ENCODE assay signal across 1 cellular context in the genomic region with DNA sequence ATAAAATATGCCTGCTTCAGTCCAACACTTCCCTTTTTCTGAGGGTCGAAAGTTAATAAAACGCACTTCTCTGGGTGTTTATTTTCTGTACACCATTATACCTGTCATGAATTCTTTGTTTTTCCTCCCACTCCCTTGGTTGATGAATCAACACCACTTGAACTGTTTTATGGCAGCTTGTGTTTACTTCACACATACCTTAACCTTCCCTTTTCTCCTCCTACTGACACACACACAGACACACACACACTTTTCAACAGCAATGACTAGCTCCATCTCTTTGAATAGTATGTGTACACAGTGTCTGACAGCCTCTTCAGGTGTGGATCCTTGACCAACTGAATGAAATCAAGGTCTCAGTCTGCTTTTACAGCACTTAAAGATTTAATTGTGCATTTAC.
TF ChIP-seq lines count a peak whose summit lies in the region.

No MANE protein-coding gene starts in this region.

TF ChIP-seq in GM12878, 131 proteins besides CTCF, POLR2A, EP300 and RAD21 (continued from another document):
- TF ChIP-seq ESRRA (IDR thresholded peaks at IDR 0.05; ENCODE audit: low read length), result no peak
TF ChIP-seq in GM12878: peak in this region for 1.
